1 cellular context compared by ENCODE assay signal in genomic region chr4:143400082-143400481, GRCh38.
TF ChIP-seq lines count a peak whose summit lies in the region.

No MANE protein-coding gene starts in this region.

TF ChIP-seq in WTC11, 78 proteins besides CTCF, POLR2A, EP300 and RAD21 (continued from another document):
- TF ChIP-seq AR (CRISPR knock-in tag; IDR thresholded peaks at IDR 0.05) = no peak
- no peak for TF ChIP-seq NR1H2 (CRISPR knock-in tag; IDR thresholded peaks at IDR 0.05)
